14 cellular contexts compared by ENCODE assay signal in the genomic region with DNA sequence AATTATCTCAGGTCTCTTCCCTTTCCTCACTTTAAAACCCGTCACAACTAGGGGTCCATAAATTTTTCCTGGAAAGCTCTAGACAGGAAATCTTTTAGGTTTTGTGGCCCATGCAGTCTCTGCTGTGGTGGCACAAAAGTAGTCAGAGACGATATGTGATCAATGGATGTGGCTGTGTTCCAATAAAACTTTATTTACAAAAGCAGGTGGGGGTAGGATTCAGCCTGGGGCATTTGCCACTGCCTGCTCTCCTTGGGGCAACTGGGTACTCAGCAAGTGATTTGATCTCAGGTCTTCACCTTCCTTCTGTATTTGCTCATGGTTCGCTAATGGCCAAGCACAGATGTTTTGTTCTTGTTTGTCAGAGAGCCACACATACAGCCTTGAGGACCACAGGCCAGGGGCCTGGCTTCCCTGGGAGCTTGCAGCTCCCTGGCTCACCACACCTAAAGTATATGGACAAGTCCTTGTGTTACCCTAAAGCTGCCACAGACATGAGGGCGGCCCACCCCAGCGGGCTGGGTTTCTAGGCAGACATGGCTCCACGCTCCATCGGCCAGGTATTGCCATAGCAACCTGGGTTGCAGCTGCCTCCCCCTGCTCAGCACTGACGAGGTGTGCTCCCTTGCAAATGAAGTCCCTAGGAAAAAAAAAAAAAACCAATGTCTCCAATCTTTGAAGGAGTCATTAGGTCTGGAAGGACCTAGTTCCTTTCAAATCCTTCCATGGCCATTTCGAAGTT.
DNase-seq lines count a peak whose midpoint lies in the region; ATAC-seq and TF ChIP-seq lines count a peak whose summit lies in the region.
"Had no signal": no experiment of that assay in that cellular context is flagged by ENCODE, and none has a peak within 500 bp of the region (broad histone marks: within the 10 kb centered on the region; RNA-seq: fewer than 3 reads in every experiment).

No MANE protein-coding gene starts in this region.

- no peak overlapping the region for H3K4me3 Mint-ChIP-seq in nephron progenitor cell

- H3K4me1 Mint-ChIP-seq in nephron progenitor cell: peaks cover 50% of the 10 kb centered on the region

- H3K27me3 Mint-ChIP-seq in nephron progenitor cell (ENCODE audit: low read depth, poor library complexity): peaks cover 17% of the 10 kb centered on the region

- ATAC-seq in GM19351 (IDR thresholded peaks at IDR 0.05; ENCODE audit: unreplicated experiment): peak; percentile 49
- ATAC-seq in mucosa of descending colon: no peak
- ATAC-seq in GM19324 (IDR thresholded peaks at IDR 0.05; ENCODE audit: low FRiP score, unreplicated experiment): no peak
- ATAC-seq: Panc1 had no signal

- no peaks in the 10 kb centered on the region for H3K36me3 ChIP-seq in mucosa of descending colon (ENCODE audit: low read depth)
- H3K36me3 ChIP-seq: esophagus squamous epithelium had no signal

- TF ChIP-seq CTCF in nephron progenitor cell (IDR thresholded peaks at IDR 0.05) (no peak), GM10266 (IDR thresholded peaks at IDR 0.05; ENCODE audit: control insufficient read depth, insufficient read depth, low read depth, missing control alignments) (no peak), mucosa of descending colon (IDR thresholded peaks at IDR 0.05) (no peak)

- no peaks in the 10 kb centered on the region for H3K4me1 ChIP-seq in mucosa of descending colon (ENCODE audit: low read depth)
- H3K4me1 ChIP-seq: esophagus squamous epithelium had no signal

- H3K4me3 ChIP-seq in mucosa of descending colon: no peak overlapping the region
- H3K4me3 ChIP-seq: esophagus squamous epithelium had no signal

- intact Hi-C loops in mucosa of descending colon (cut with DNase I, micrococcal nuclease): no loop called here

- H3K9me3 Mint-ChIP-seq in nephron progenitor cell: peaks cover 15% of the 10 kb centered on the region

- H3K9me3 ChIP-seq in mucosa of descending colon: no peaks in the 10 kb centered on the region
- H3K9me3 ChIP-seq: esophagus squamous epithelium had no signal

- peak overlapping the region; percentile 95 for H3K27ac Mint-ChIP-seq in nephron progenitor cell

- H3K36me3 Mint-ChIP-seq in nephron progenitor cell (ENCODE audit: low read depth): no peaks in the 10 kb centered on the region

- DNase-seq in NCI-H1436 (lab: John Stamatoyannopoulos, UW) (peak; percentile 87), NCI-H69 (lab: John Stamatoyannopoulos, UW) (peak; percentile 85), nephron progenitor cell (peak; percentile 72), GM10266 (ENCODE audit: extremely low spot score) (no peak), mucosa of descending colon (no peak), NCI-H1048 (lab: John Stamatoyannopoulos, UW) (no peak)
- DNase-seq: activated effector memory CD4-positive, alpha-beta T cell treated with Interleukin-2 at 50 U/mL for 16 hours; EL; esophagus squamous epithelium; substantia nigra; SW 1271 had no signal

Comparison
In these comparisons a context has a peak if more than half of its experiments do, and no peak if none do; other contexts are left out.
1. DNase-seq: peak in NCI-H1436 (single experiment), NCI-H69 (single experiment) and nephron progenitor cell (single experiment); none in GM10266 (single experiment), mucosa of descending colon (0 of 3) and NCI-H1048 (single experiment).